In the genomic region with DNA sequence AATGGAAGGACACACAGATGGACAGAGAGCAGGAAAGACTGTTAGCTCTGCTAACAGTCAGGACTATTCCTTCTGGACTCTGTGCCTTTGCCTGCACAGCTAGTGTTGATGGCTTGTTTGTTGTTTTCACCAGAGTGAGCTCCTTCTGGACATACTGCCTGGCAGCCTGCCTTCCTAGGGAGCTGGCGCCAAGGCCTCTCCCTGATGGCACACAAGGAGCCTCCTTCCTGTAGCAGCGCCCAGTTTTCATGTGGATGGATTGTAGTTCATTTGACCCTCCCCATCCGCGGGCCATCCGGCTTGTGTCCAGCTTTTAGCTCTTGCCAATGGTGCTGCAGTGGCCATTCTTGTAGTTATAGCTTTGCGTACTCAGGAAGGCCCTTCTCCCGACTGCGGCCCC, we compare ENCODE assay signal across 9 cellular contexts. TPM values are rescaled to one million over a fixed set of nuclear protein-coding genes. Genes with fewer than 3 reads are reported as not detected.
A peak's percentile ranks its signal among the peaks of the same experiment; 100 is the strongest.
DNase-seq lines count a peak whose midpoint lies in the region; ATAC-seq and TF ChIP-seq lines count a peak whose summit lies in the region.
"Had no signal": no experiment of that assay in that cellular context is flagged by ENCODE, and none has a peak within 500 bp of the region (broad histone marks: within the 10 kb centered on the region; RNA-seq: fewer than 3 reads in every experiment).

No MANE protein-coding gene starts in this region.

- intact Hi-C loops in posterior vena cava (cut with DNase I): no loop called here

- no peak for ATAC-seq in GM18505 (IDR thresholded peaks at IDR 0.05; ENCODE audit: unreplicated experiment)
- ATAC-seq: esophagus mucosa had no signal

- peak; percentile 88 for DNase-seq in NCI-H446 treated with DMSO at 0.1 percent for 48 hours (lab: John Stamatoyannopoulos, UW)
- peak; percentile 75 for DNase-seq in ureter (ENCODE audit: low spot score)
- no peak for DNase-seq in posterior vena cava (ENCODE audit: low spot score)
- DNase-seq: activated CD8-positive, alpha-beta memory T cell treated with anti-CD3 and anti-CD28 coated beads for 24 hours; DND-41; kidney had no signal

- H3K27me3 ChIP-seq in layer of hippocampus (ENCODE audit: control insufficient read depth, insufficient read depth, low read length): no peaks in the 10 kb centered on the region

- peak overlapping the region; percentile 42 for H3K27ac ChIP-seq in layer of hippocampus (ENCODE audit: low read depth, low read length)

- TF ChIP-seq POLR2A in GM18505 (IDR thresholded peaks at IDR 0.05; ENCODE audit: borderline replicate concordance, extremely low read depth, insufficient read depth, insufficient read length): no peak

RNA-seq across cellular contexts. Expression of gene BCR, which starts 16.6 kb away (rescaled TPM):
- total RNA-seq in ureter: 88.0 TPM
- 10 to 100 TPM; 40.3 to 47.4 TPM for total RNA-seq in posterior vena cava

RNA-seq across cellular contexts. Expression of gene RAB36, which starts 18.4 kb away (rescaled TPM):
- total RNA-seq in ureter (21.5 TPM), posterior vena cava (1 to 10 TPM; 4.2 to 5.1 TPM)

RNA-seq across cellular contexts. Expression of gene RSPH14, which starts 21.9 kb away (rescaled TPM):
- total RNA-seq in ureter (0.89 TPM), posterior vena cava (under 1 TPM; 0.32 to 0.57 TPM)
- total RNA-seq: esophagus mucosa had no signal
